Comparison of ENCODE assay signal across 8 cellular contexts in genomic region chr7:21428642-21428941, GRCh38. TPM values are rescaled to one million over a fixed set of nuclear protein-coding genes. Genes with fewer than 3 reads are reported as not detected.
A peak's percentile ranks its signal among the peaks of the same experiment; 100 is the strongest.
DNase-seq lines count a peak whose midpoint lies in the region; ATAC-seq and TF ChIP-seq lines count a peak whose summit lies in the region.

No MANE protein-coding gene starts in this region.

- H4K5ac ChIP-seq in mesendoderm (ENCODE audit: low read length): no peak overlapping the region

- in situ Hi-C loops in brain microvascular endothelial cell (cut with HindIII; ENCODE audit: low pct_ligation_motif_present, low sequenced_read_pairs): no loop called here

- H3K27me3 ChIP-seq in brain microvascular endothelial cell (replicated peaks) (no peaks in the 10 kb centered on the region), mesendoderm (ENCODE audit: insufficient read depth, low read length, poor library complexity) (no peaks in the 10 kb centered on the region), upper lobe of right lung (no peaks in the 10 kb centered on the region)

- no peak overlapping the region for H2BK15ac ChIP-seq in mesendoderm (replicated peaks; ENCODE audit: low read depth)

- H3K23ac ChIP-seq in mesendoderm (ENCODE audit: low read length): no peak overlapping the region

- peak overlapping the region; percentile 96 for H3K27ac Mint-ChIP-seq in activated naive CD4-positive, alpha-beta T cell treated with anti-CD3 and anti-CD28 coated beads, Interleukin-2, amount 50 U/mL, for 24 hours

- no peak for ATAC-seq in upper lobe of right lung
- ATAC-seq in GM19395 (IDR thresholded peaks at IDR 0.05; ENCODE audit: unreplicated experiment): no peak

- H3K79me2 ChIP-seq in mesendoderm (ENCODE audit: control insufficient read depth, insufficient read depth, low read length): peaks cover 14% of the 10 kb centered on the region

- H3K9me3 Mint-ChIP-seq in activated naive CD4-positive, alpha-beta T cell treated with anti-CD3 and anti-CD28 coated beads, Interleukin-2, amount 50 U/mL, for 24 hours: no peaks in the 10 kb centered on the region

- no peaks in the 10 kb centered on the region for H3K27me3 Mint-ChIP-seq in activated naive CD4-positive, alpha-beta T cell treated with anti-CD3 and anti-CD28 coated beads, Interleukin-2, amount 50 U/mL, for 24 hours

- peak overlapping the region; percentile 94 for H3K18ac ChIP-seq in mesendoderm (ENCODE audit: low read length)

- no peak overlapping the region for H2BK5ac ChIP-seq in mesendoderm (ENCODE audit: low read length)

- no CpG with 5 or more reads among the region's 6 CpGs for WGBS in mesendoderm (ENCODE audit: extremely low coverage, insufficient coverage, low lambda C conversion rate)

- H3K36me3 Mint-ChIP-seq in activated naive CD4-positive, alpha-beta T cell treated with anti-CD3 and anti-CD28 coated beads, Interleukin-2, amount 50 U/mL, for 24 hours: peaks cover 13% of the 10 kb centered on the region

- no peak for TF ChIP-seq POLR2A in erythroblast (IDR thresholded peaks at IDR 0.05; ENCODE audit: low read length)

- peak overlapping the region; percentile 99 for H3K4me3 Mint-ChIP-seq in activated naive CD4-positive, alpha-beta T cell treated with anti-CD3 and anti-CD28 coated beads, Interleukin-2, amount 50 U/mL, for 24 hours

- no peaks in the 10 kb centered on the region for H3K9me3 ChIP-seq in upper lobe of right lung

- H3K36me3 ChIP-seq in brain microvascular endothelial cell (replicated peaks) (no peaks in the 10 kb centered on the region), mesendoderm (ENCODE audit: control insufficient read depth, insufficient read depth, low read length) (no peaks in the 10 kb centered on the region), upper lobe of right lung (peaks cover 4% of the 10 kb centered on the region)

- H3K4ac ChIP-seq in mesendoderm (ENCODE audit: low read depth, low read length): no peak overlapping the region

- TF ChIP-seq CTCF in brain microvascular endothelial cell (IDR thresholded peaks at IDR 0.05; ENCODE audit: low read depth, low read length, missing control alignments) (no peak), upper lobe of right lung (IDR thresholded peaks at IDR 0.05) (no peak)

- peak overlapping the region; percentile 84 for H3K56ac ChIP-seq in mesendoderm (ENCODE audit: low read length)

- H3K4me2 ChIP-seq in mesendoderm (ENCODE audit: low read length): no peak overlapping the region

- H3K9ac ChIP-seq in mesendoderm (ENCODE audit: low read length): peak overlapping the region; percentile 72

- H3K79me1 ChIP-seq in mesendoderm (ENCODE audit: low read length): peaks cover 8% of the 10 kb centered on the region

- H3K4me1 Mint-ChIP-seq in activated naive CD4-positive, alpha-beta T cell treated with anti-CD3 and anti-CD28 coated beads, Interleukin-2, amount 50 U/mL, for 24 hours: peaks cover 64% of the 10 kb centered on the region

- DNase-seq in activated naive CD4-positive, alpha-beta T cell treated with Interleukin-2 at 50 U/mL for 16 hours: no peak
- no peak for DNase-seq in brain microvascular endothelial cell
- DNase-seq in mesendoderm: no peak
- no peak for DNase-seq in upper lobe of right lung
- no peak for DNase-seq in GM19238 (ENCODE audit: insufficient read length, low spot score)
- no peak for DNase-seq in erythroblast (lab: John Stamatoyannopoulos, UW)

- H3K4me1 ChIP-seq in mesendoderm (ENCODE audit: control insufficient read depth, low read depth, low read length) (peaks cover 11% of the 10 kb centered on the region), upper lobe of right lung (peaks cover 39% of the 10 kb centered on the region)

- H3K27ac ChIP-seq in brain microvascular endothelial cell: peak overlapping the region; percentile 70
- peak overlapping the region; percentile 79 for H3K27ac ChIP-seq in mesendoderm (ENCODE audit: low read depth, low read length)
- peak overlapping the region; percentile 98 for H3K27ac ChIP-seq in upper lobe of right lung

- no peak overlapping the region for H2BK120ac ChIP-seq in mesendoderm (ENCODE audit: low read depth, low read length)

- H2AK5ac ChIP-seq in mesendoderm (ENCODE audit: low read length): no peak overlapping the region

- no peak overlapping the region for H4K8ac ChIP-seq in mesendoderm (ENCODE audit: low read depth, low read length)

- peak overlapping the region; percentile 66 for H3K4me3 ChIP-seq in brain microvascular endothelial cell (ENCODE audit: low read depth, low read length)
- H3K4me3 ChIP-seq in mesendoderm (ENCODE audit: low read length): peak overlapping the region; percentile 63
- H3K4me3 ChIP-seq in upper lobe of right lung: peak overlapping the region; percentile 93

- intact Hi-C loops in upper lobe of right lung (cut with DNase I): no loop called here

RNA-seq across cellular contexts. Expression of gene SP4, which starts 0.7 kb away (rescaled TPM):
- 8.6 TPM for polyA plus RNA-seq in mesendoderm (2013, experiment 1 of 2)
- polyA plus RNA-seq in mesendoderm (2013, experiment 2 of 2): 8.3 TPM
- total RNA-seq in upper lobe of right lung: 8.2 TPM
